ENCODE assay signal across 1 cellular context in the genomic region with DNA sequence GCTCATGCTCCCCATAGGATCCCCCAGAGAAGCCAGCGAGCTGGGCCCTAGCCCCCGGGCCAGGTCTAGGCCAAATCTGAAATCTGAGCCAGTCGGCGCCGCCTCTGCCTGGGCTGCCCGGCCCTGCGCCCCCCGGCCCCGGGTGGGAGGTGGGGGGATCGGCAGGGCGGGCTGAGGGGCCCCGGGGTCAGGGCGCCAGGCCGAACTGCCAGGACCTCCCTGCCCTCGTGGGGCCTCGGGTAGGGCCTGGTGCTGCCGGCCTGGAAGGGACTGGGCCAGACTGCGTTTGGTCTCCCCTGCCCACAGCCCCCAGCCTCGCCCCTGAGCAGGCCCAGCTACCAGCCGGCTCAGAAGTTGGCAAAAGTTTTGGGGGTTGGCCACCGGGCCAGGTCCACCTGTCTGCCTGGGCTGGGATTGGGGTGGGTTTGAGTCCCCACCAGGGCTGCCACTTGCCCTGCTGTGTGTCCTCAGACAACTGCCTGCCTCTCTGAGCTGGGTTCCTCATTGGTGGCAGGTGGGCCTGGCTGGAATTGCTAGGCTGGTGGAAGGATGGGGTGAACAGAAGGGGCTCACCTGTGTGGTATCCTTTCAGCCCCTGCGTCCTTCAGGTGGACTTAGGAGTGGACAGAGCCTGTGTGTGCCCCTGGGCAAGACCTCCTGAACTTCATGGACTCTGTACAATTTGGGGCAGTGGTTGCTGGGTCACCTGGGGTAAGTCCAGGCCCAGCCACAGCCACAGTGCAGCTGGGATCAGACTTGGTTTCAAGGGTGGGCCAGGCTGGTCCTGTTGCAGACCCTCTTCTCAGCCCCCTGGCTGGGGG.
TF ChIP-seq lines count a peak whose summit lies in the region.

No MANE protein-coding gene starts in this region.

TF ChIP-seq in HepG2, 621 proteins besides CTCF, POLR2A, EP300 and RAD21 (continued from another document and continues in another):
- TF ChIP-seq, protein P1, sequence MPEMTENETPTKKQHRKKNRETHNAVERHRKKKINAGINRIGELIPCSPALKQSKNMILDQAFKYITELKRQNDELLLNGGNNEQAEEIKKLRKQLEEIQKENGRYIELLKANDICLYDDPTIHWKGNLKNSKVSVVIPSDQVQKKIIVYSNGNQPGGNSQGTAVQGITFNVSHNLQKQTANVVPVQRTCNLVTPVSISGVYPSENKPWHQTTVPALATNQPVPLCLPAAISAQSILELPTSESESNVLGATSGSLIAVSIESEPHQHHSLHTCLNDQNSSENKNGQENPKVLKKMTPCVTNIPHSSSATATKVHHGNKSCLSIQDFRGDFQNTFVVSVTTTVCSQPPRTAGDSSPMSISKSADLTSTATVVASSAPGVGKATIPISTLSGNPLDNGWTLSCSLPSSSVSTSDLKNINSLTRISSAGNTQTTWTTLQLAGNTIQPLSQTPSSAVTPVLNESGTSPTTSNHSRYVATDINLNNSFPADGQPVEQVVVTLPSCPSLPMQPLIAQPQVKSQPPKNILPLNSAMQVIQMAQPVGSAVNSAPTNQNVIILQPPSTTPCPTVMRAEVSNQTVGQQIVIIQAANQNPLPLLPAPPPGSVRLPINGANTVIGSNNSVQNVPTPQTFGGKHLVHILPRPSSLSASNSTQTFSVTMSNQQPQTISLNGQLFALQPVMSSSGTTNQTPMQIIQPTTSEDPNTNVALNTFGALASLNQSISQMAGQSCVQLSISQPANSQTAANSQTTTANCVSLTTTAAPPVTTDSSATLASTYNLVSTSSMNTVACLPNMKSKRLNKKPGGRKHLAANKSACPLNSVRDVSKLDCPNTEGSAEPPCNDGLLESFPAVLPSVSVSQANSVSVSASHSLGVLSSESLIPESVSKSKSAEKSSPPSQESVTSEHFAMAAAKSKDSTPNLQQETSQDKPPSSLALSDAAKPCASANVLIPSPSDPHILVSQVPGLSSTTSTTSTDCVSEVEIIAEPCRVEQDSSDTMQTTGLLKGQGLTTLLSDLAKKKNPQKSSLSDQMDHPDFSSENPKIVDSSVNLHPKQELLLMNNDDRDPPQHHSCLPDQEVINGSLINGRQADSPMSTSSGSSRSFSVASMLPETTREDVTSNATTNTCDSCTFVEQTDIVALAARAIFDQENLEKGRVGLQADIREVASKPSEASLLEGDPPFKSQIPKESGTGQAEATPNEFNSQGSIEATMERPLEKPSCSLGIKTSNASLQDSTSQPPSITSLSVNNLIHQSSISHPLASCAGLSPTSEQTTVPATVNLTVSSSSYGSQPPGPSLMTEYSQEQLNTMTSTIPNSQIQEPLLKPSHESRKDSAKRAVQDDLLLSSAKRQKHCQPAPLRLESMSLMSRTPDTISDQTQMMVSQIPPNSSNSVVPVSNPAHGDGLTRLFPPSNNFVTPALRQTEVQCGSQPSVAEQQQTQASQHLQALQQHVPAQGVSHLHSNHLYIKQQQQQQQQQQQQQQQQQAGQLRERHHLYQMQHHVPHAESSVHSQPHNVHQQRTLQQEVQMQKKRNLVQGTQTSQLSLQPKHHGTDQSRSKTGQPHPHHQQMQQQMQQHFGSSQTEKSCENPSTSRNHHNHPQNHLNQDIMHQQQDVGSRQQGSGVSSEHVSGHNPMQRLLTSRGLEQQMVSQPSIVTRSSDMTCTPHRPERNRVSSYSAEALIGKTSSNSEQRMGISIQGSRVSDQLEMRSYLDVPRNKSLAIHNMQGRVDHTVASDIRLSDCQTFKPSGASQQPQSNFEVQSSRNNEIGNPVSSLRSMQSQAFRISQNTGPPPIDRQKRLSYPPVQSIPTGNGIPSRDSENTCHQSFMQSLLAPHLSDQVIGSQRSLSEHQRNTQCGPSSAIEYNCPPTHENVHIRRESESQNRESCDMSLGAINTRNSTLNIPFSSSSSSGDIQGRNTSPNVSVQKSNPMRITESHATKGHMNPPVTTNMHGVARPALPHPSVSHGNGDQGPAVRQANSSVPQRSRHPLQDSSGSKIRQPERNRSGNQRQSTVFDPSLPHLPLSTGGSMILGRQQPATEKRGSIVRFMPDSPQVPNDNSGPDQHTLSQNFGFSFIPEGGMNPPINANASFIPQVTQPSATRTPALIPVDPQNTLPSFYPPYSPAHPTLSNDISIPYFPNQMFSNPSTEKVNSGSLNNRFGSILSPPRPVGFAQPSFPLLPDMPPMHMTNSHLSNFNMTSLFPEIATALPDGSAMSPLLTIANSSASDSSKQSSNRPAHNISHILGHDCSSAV (CRISPR knock-in tag; IDR thresholded peaks at IDR 0.05; ENCODE audit: borderline replicate concordance), result no peak
- TF ChIP-seq ZNF891 (CRISPR knock-in tag; IDR thresholded peaks at IDR 0.05) (peak; percentile 61; the same call in 1 of the 2 replicates), ZNF343 (CRISPR knock-in tag; IDR thresholded peaks at IDR 0.05) (peak; percentile 43; the same call in 1 of the 2 replicates), FIP1L1 (IDR thresholded peaks at IDR 0.05; ENCODE audit: borderline replicate concordance, insufficient read depth, low read depth, low read length) (no peak), ZZZ3 (CRISPR knock-in tag; IDR thresholded peaks at IDR 0.05; ENCODE audit: borderline replicate concordance) (0 out of 2 replicates have a peak, but pooled peaks have one; percentile 59), GABPB1 (CRISPR knock-in tag; IDR thresholded peaks at IDR 0.05) (peak; percentile 12; the same call in 1 of the 2 replicates), ZFX (CRISPR knock-in tag; IDR thresholded peaks at IDR 0.05; ENCODE audit: low read depth) (peak; percentile 53), HDAC2 (CRISPR knock-in tag; IDR thresholded peaks at IDR 0.05) (peak; percentile 34; the same call in 1 of the 2 replicates), ZNF556 (CRISPR knock-in tag; IDR thresholded peaks at IDR 0.05; ENCODE audit: borderline replicate concordance) (0 out of 2 replicates have a peak, but pooled peaks have one; percentile 85), ZNF619 (CRISPR knock-in tag; IDR thresholded peaks at IDR 0.05) (peak; percentile 90), ZNF83 (CRISPR knock-in tag; IDR thresholded peaks at IDR 0.05; ENCODE audit: borderline replicate concordance) (0 out of 2 replicates have a peak, but pooled peaks have one; percentile 50), MTA1 (CRISPR knock-in tag; IDR thresholded peaks at IDR 0.05; ENCODE audit: borderline replicate concordance) (peak; percentile 85), BORCS8-MEF2B (CRISPR knock-in tag; IDR thresholded peaks at IDR 0.05) (0 out of 2 replicates have a peak, but pooled peaks have one; percentile 14), ZNF691 (CRISPR knock-in tag; IDR thresholded peaks at IDR 0.05; ENCODE audit: borderline replicate concordance, low read depth) (0 out of 2 replicates have a peak, but pooled peaks have one; percentile 38), TBX2 (CRISPR knock-in tag; IDR thresholded peaks at IDR 0.05; ENCODE audit: borderline replicate concordance) (0 out of 2 replicates have a peak, but pooled peaks have one; percentile 20), ZBTB7A (CRISPR knock-in tag; IDR thresholded peaks at IDR 0.05) (peak; percentile 58; the same call in 1 of the 2 replicates), DR1 (CRISPR knock-in tag; IDR thresholded peaks at IDR 0.05) (0 out of 2 replicates have a peak, but pooled peaks have one; percentile 32), POGK (CRISPR knock-in tag; conservative IDR thresholded peaks at IDR 0.05) (peak; percentile 25; the same call in 1 of the 2 replicates), ZNF790 (CRISPR knock-in tag; IDR thresholded peaks at IDR 0.05; ENCODE audit: borderline replicate concordance) (no peak), ZNF501 (CRISPR knock-in tag; IDR thresholded peaks at IDR 0.05) (0 out of 2 replicates have a peak, but pooled peaks have one; percentile 53), NR2C2 (CRISPR knock-in tag; IDR thresholded peaks at IDR 0.05; ENCODE audit: borderline replicate concordance) (no peak; the same call in 1 of the 2 replicates), SOX6 (IDR thresholded peaks at IDR 0.05) (no peak), SOX6 (CRISPR knock-in tag; IDR thresholded peaks at IDR 0.05) (peak; percentile 36; the same call in 1 of the 2 replicates), HIVEP1 (CRISPR knock-in tag; IDR thresholded peaks at IDR 0.05) (peak; percentile 53; the same call in 1 of the 2 replicates)
- TF ChIP-seq, protein P2, sequence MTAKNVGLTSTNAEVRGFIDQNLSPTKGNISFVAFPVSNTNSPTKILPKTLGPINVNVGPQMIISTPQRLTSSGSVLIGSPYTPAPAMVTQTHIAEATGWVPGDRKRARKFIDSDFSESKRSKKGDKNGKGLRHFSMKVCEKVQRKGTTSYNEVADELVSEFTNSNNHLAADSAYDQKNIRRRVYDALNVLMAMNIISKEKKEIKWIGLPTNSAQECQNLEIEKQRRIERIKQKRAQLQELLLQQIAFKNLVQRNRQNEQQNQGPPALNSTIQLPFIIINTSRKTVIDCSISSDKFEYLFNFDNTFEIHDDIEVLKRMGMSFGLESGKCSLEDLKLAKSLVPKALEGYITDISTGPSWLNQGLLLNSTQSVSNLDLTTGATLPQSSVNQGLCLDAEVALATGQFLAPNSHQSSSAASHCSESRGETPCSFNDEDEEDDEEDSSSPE (CRISPR knock-in tag; IDR thresholded peaks at IDR 0.05), result no peak
- TF ChIP-seq, protein P3, sequence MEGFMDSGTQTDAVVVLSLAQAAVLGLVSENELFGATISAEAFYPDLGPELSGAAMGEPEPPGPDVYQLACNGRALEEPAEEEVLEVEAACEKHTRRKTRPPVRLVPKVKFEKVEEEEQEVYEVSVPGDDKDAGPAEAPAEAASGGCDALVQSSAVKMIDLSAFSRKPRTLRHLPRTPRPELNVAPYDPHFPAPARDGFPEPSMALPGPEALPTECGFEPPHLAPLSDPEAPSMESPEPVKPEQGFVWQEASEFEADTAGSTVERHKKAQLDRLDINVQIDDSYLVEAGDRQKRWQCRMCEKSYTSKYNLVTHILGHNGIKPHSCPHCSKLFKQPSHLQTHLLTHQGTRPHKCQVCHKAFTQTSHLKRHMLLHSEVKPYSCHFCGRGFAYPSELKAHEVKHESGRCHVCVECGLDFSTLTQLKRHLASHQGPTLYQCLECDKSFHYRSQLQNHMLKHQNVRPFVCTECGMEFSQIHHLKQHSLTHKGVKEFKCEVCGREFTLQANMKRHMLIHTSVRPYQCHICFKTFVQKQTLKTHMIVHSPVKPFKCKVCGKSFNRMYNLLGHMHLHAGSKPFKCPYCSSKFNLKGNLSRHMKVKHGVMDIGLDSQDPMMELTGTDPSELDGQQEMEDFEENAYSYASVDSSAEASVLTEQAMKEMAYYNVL (CRISPR knock-in tag; IDR thresholded peaks at IDR 0.05; ENCODE audit: borderline replicate concordance), result peak; percentile 33; the same call in 1 of the 2 replicates
- TF ChIP-seq, protein P4, sequence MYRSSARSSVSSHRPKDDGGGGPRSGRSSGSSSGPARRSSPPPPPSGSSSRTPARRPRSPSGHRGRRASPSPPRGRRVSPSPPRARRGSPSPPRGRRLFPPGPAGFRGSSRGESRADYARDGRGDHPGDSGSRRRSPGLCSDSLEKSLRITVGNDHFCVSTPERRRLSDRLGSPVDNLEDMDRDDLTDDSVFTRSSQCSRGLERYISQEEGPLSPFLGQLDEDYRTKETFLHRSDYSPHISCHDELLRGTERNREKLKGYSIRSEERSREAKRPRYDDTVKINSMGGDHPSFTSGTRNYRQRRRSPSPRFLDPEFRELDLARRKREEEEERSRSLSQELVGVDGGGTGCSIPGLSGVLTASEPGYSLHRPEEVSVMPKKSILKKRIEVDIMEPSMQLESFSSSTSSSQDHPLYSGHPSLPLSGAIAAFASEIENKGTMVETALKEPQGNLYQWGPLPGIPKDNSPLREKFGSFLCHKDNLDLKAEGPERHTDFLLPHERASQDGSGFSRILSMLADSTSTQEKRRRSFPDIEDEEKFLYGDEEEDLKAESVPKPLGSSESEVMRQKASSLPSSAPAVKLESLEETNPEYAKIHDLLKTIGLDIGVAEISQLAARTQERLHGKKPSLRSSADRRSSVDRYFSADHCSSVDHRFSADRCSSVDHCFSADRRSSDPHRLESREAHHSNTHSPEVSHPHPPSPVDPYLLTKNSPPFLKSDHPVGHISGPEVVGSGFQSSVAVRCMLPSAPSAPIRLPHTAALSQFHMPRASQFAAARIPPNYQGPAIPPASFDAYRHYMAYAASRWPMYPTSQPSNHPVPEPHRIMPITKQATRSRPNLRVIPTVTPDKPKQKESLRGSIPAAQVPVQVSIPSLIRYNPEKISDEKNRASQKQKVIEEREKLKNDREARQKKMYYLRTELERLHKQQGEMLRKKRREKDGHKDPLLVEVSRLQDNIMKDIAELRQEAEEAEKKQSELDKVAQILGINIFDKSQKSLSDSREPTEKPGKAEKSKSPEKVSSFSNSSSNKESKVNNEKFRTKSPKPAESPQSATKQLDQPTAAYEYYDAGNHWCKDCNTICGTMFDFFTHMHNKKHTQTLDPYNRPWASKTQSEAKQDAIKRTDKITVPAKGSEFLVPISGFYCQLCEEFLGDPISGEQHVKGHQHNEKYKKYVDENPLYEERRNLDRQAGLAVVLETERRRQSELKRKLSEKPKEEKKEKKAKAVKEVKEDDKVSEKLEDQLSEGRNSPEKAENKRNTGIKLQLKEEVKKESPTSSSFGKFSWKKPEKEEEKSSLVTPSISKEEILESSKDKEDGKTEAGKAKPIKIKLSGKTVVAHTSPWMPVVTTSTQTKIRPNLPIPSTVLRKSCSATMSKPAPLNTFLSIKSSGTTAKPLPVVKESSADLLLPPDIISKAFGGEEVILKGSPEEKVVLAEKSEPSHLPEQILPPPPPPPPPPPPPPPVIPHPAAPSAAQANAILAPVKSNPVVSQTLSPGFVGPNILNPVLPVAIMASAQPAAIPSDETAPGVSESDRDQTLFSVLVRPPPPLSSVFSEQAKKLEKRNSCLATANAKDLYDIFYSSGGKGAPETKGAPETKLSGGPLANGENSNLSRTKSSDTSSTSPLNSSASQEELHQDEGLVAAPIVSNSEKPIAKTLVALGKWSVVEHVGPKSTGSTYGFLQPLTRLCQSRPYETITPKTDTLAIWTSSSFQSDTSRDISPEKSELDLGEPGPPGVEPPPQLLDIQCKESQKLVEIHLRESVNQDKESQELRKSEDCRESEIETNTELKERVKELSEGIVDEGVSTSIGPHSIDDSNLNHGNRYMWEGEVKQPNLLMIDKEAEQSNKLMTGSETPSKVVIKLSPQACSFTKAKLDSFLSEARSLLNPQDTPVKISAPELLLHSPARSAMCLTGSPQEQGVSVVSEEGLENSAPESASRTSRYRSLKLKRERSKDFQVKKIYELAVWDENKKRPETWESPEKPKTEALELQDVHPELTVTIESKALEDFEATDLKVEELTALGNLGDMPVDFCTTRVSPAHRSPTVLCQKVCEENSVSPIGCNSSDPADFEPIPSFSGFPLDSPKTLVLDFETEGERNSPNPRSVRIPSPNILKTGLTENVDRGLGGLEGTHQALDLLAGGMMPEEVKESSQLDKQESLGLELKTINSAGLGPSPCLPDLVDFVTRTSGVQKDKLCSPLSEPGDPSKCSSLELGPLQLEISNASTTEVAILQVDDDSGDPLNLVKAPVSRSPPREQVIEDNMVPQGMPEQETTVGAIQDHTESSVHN (CRISPR knock-in tag; IDR thresholded peaks at IDR 0.05), result peak; percentile 39; the same call in 1 of the 2 replicates
